Comparison of ENCODE assay signal across 18 cellular contexts in genomic region chr1:4626560-4627319, GRCh38. TPM values are rescaled to one million over a fixed set of nuclear protein-coding genes. Genes with fewer than 3 reads are reported as not detected.
DNase-seq lines count a peak whose midpoint lies in the region; TF ChIP-seq lines count a peak whose summit lies in the region.
"Had no signal": no experiment of that assay in that cellular context is flagged by ENCODE, and none has a peak within 500 bp of the region (broad histone marks: within the 10 kb centered on the region; RNA-seq: fewer than 3 reads in every experiment).

No MANE protein-coding gene starts in this region.

- no peak overlapping the region for H3K27ac Mint-ChIP-seq in CD14-positive monocyte
- H3K27ac Mint-ChIP-seq: CD4-positive, alpha-beta T cell had no signal

- TF ChIP-seq CTCF in CD14-positive monocyte (IDR thresholded peaks at IDR 0.05) (no peak), sigmoid colon (IDR thresholded peaks at IDR 0.05) (no peak)

- peaks cover 1 to 8% (median 4%) of the 10 kb centered on the region in 3 donors for H3K27me3 Mint-ChIP-seq in CD14-positive monocyte (ENCODE audit: low read depth in 3 of 3)
- H3K27me3 Mint-ChIP-seq: CD4-positive, alpha-beta T cell had no signal

- TF ChIP-seq EP300 in sigmoid colon (IDR thresholded peaks at IDR 0.05) = no peak

- H3K4ac ChIP-seq in neuronal stem cell (ENCODE audit: low read length) = no peak overlapping the region

- H3K27ac ChIP-seq in neuronal stem cell (replicated peaks; ENCODE audit: low read length) (no peak overlapping the region), sigmoid colon (no peak overlapping the region)
- H3K27ac ChIP-seq: HL-60 had no signal

- no peak for TF ChIP-seq POLR2A in sigmoid colon (IDR thresholded peaks at IDR 0.05)

- no peak overlapping the region for H2BK5ac ChIP-seq in neuronal stem cell (ENCODE audit: low read length)

- DNase-seq in CD14-positive monocyte (ENCODE audit: low spot score) (peak; percentile 33), Caki2 (ENCODE audit: low read depth) (peak; percentile 8), neuronal stem cell (ENCODE audit: low spot score) (no peak), sigmoid colon (peak; percentile 43), HEK293T (ENCODE audit: extremely low spot score) (no peak), GF-D8 (lab: John Stamatoyannopoulos, UW) (no peak), cerebellar nuclear complex (lab: John Stamatoyannopoulos, UW) (no peak)
- DNase-seq: ACHN; BE2C; C1 segment of cervical spinal cord; Caco-2; CD4-positive, alpha-beta T cell; DMS153; DMS79; GDM1; GOT3 had no signal

- no peaks in the 10 kb centered on the region for H3K9me3 ChIP-seq in neuronal stem cell (replicated peaks in 1 of 2; ENCODE audit: control insufficient read depth in 2 of 2, insufficient read depth in 1 of 2, low read depth in 1 of 2, low read length in 2 of 2)
- H3K9me3 ChIP-seq in sigmoid colon = no peaks in the 10 kb centered on the region
- H3K9me3 ChIP-seq: BE2C, Caco-2 had no signal

- no CpG with 5 or more reads among the region's 9 CpGs for WGBS in neuronal stem cell (ENCODE audit: extremely low coverage in 2 of 2, insufficient read length in 2 of 2, insufficient replicate concordance in 1 of 2), 2 donors
- 61 to 79% methylated on average over 9 of the region's 9 CpGs for WGBS in sigmoid colon, 2 donors

- H3K4me1 ChIP-seq in neuronal stem cell (ENCODE audit: control insufficient read depth in 2 of 2, insufficient read depth in 1 of 2, low read depth in 1 of 2, low read length in 2 of 2) = no peaks in the 10 kb centered on the region
- no peaks in the 10 kb centered on the region for H3K4me1 ChIP-seq in sigmoid colon
- H3K4me1 ChIP-seq: BE2C, Caco-2 had no signal

- H3K14ac ChIP-seq in neuronal stem cell (ENCODE audit: low read length) = no peak overlapping the region

- no peak overlapping the region for H3K23ac ChIP-seq in neuronal stem cell (ENCODE audit: low read depth, low read length, poor library complexity)

- no peak overlapping the region for H3K4me2 ChIP-seq in neuronal stem cell (ENCODE audit: insufficient read depth, low read length, poor library complexity, severe bottlenecking)

- intact Hi-C loops in CD14-positive monocyte (cut with micrococcal nuclease) = no loop called here
- intact Hi-C loops in sigmoid colon (cut with DNase I) = no loop called here

- peaks cover 2% of the 10 kb centered on the region for H3K79me1 ChIP-seq in neuronal stem cell (ENCODE audit: low read depth, low read length)

- no peaks in the 10 kb centered on the region for H3K36me3 Mint-ChIP-seq in CD14-positive monocyte

- H3K4me3 ChIP-seq in neuronal stem cell (ENCODE audit: low read length in 2 of 2) (no peak overlapping the region), sigmoid colon (no peak overlapping the region)
- H3K4me3 ChIP-seq: GM12878 had no signal

- POLR2A ChIA-PET in HEK293T (lab: Yijun Ruan, JAX) = no interaction called here

- H3K36me3 ChIP-seq in neuronal stem cell (replicated peaks in 1 of 2; ENCODE audit: control insufficient read depth in 2 of 2, insufficient read depth in 2 of 2, low read length in 2 of 2) (no peaks in the 10 kb centered on the region), sigmoid colon (no peaks in the 10 kb centered on the region)
- H3K36me3 ChIP-seq: BE2C had no signal

- H2BK15ac ChIP-seq in neuronal stem cell (ENCODE audit: low read length) = no peak overlapping the region

- H2AFZ ChIP-seq in neuronal stem cell (ENCODE audit: low read length) = no peak overlapping the region

- H3K27me3 ChIP-seq in neuronal stem cell (ENCODE audit: control insufficient read depth in 3 of 3, insufficient read depth in 3 of 3, low read depth in 1 of 3, low read length in 3 of 3) (no peaks in the 10 kb centered on the region), sigmoid colon (no peaks in the 10 kb centered on the region)
- H3K27me3 ChIP-seq: BE2C had no signal

- no peak overlapping the region for H3K4me3 Mint-ChIP-seq in CD14-positive monocyte
- H3K4me3 Mint-ChIP-seq: CD4-positive, alpha-beta T cell had no signal

- no peak overlapping the region for H4K91ac ChIP-seq in neuronal stem cell (ENCODE audit: low read depth, low read length, poor library complexity)

- no peak overlapping the region for H4K8ac ChIP-seq in neuronal stem cell (ENCODE audit: low read depth, low read length)

- H3K18ac ChIP-seq in neuronal stem cell (ENCODE audit: low read length) = peak overlapping the region; percentile 6

- no peak overlapping the region for H2BK12ac ChIP-seq in neuronal stem cell (ENCODE audit: low read length)

- CTCF ChIA-PET in HEK293T (lab: Yijun Ruan, JAX) = no interaction called here

- in situ Hi-C loops in Caki2 (cut with HindIII; ENCODE audit: low pct_unique_long_range_greater_than_20kb, low sequenced_read_pairs) = no loop called here

- no peak overlapping the region for H3K9ac ChIP-seq in neuronal stem cell (ENCODE audit: low read depth, low read length, poor library complexity)

- H3K9me3 Mint-ChIP-seq in CD14-positive monocyte = peaks cover 0 to 2% (median 0%) of the 10 kb centered on the region in 7 donors
- H3K9me3 Mint-ChIP-seq: CD4-positive, alpha-beta T cell had no signal

- peak overlapping the region; percentile 46 for H2AK5ac ChIP-seq in neuronal stem cell (ENCODE audit: low read depth, low read length)

- no peaks in the 10 kb centered on the region for H3K4me1 Mint-ChIP-seq in CD14-positive monocyte

- no peak overlapping the region for H2BK120ac ChIP-seq in neuronal stem cell (ENCODE audit: low read depth, low read length)

TF ChIP-seq in HEK293T, 16 proteins besides CTCF, POLR2A, EP300 and RAD21:
- no peak for TF ChIP-seq FOXK2 (IDR thresholded peaks at IDR 0.05)
- no peak for TF ChIP-seq ZNF384 (IDR thresholded peaks at IDR 0.05)
- no peak for TF ChIP-seq SUZ12 (IDR thresholded peaks at IDR 0.05)
- no peak for TF ChIP-seq NFRKB (IDR thresholded peaks at IDR 0.05)
- no peak for TF ChIP-seq BHLHE40 (IDR thresholded peaks at IDR 0.05; ENCODE audit: borderline replicate concordance)
- no peak for TF ChIP-seq L3MBTL2 (conservative IDR thresholded peaks at IDR 0.05)
- TF ChIP-seq ARNT (IDR thresholded peaks at IDR 0.05) = no peak

RNA-seq across cellular contexts. Expression of gene AJAP1, which starts 27.7 kb away (rescaled TPM):
- polyA plus RNA-seq in CD14-positive monocyte = not detected
- 6.5 and 19.3 TPM in 2 replicates for total RNA-seq in Caki2 (2014; rRNA removed; shearing (Covaris generic); ENCODE audit: low replicate concordance)
- 0.32 TPM for polyA plus RNA-seq in neuronal stem cell (2013, experiment 1 of 2)
- polyA plus RNA-seq in neuronal stem cell (2013, experiment 2 of 2) = 0.42 TPM
- total RNA-seq in sigmoid colon = under 1 TPM; 0.28 to 0.95 (median 0.60) TPM
- under 1 TPM in 2 of 3 donors, not detected in 1; 0.04 to 0.60 TPM for polyA plus RNA-seq in sigmoid colon
- total RNA-seq: Caco-2, GM12878 had no signal
- polyA plus RNA-seq: GM12878 had no signal

Comparison
In these comparisons a context has a peak if more than half of its experiments do, and no peak if none do; other contexts are left out.
1. DNase-seq: peak in CD14-positive monocyte (single experiment), Caki2 (single experiment) and sigmoid colon (single experiment); none in neuronal stem cell (single experiment), HEK293T (single experiment), GF-D8 (single experiment) and cerebellar nuclear complex (0 of 2).